In genomic region chr1:35301674-35302392, GRCh38 we compare ENCODE assay signal across 16 cellular contexts.
"Had no signal": no experiment of that assay in that cellular context is flagged by ENCODE, and none has a peak within 500 bp of the region (broad histone marks: within the 10 kb centered on the region; RNA-seq: fewer than 3 reads in every experiment).

No MANE protein-coding gene starts in this region.

- H3K9me3 ChIP-seq: breast epithelium, colonic mucosa, gastroesophageal sphincter, upper lobe of right lung had no signal

- H3K4me1 Mint-ChIP-seq: nephron had no signal

- H3K4me1 ChIP-seq: breast epithelium, colonic mucosa had no signal

- H3K27ac Mint-ChIP-seq: activated naive CD4-positive, alpha-beta T cell treated with anti-CD3 and anti-CD28 coated beads, Interleukin-2, amount 50 U/mL, for 72 hours; memory B cell; nephron; T-helper 17 cell had no signal

- H3K36me3 Mint-ChIP-seq: activated naive CD4-positive, alpha-beta T cell treated with anti-CD3 and anti-CD28 coated beads, Interleukin-2, amount 50 U/mL, for 72 hours had no signal

- H3K4me3 ChIP-seq: breast epithelium, colonic mucosa, gastroesophageal sphincter, upper lobe of right lung had no signal

- H3K9me3 Mint-ChIP-seq: activated naive CD4-positive, alpha-beta T cell treated with anti-CD3 and anti-CD28 coated beads, Interleukin-2, amount 50 U/mL, for 72 hours; immature natural killer cell; memory B cell had no signal

- H3K4me3 Mint-ChIP-seq: immature natural killer cell, memory B cell, nephron, T-helper 17 cell had no signal

- H3K27ac ChIP-seq: breast epithelium, colonic mucosa, upper lobe of right lung had no signal

- H3K36me3 ChIP-seq: breast epithelium, colonic mucosa, upper lobe of right lung had no signal

- H3K27me3 ChIP-seq: breast epithelium, colonic mucosa, gastroesophageal sphincter, upper lobe of right lung had no signal

- H3K27me3 Mint-ChIP-seq: memory B cell, T-helper 17 cell had no signal

- DNase-seq: activated CD4-positive, alpha-beta T cell treated with anti-CD3 and anti-CD28 coated beads, Interleukin-2, amount 50 U/mL, for 4 hours; activated CD4-positive, CD25-positive, alpha-beta regulatory T cell; activated effector memory CD4-positive, alpha-beta T cell treated with Interleukin-2 at 50 U/mL for 16 hours; activated T-cell treated with anti-CD3 and anti-CD28 coated beads, Interleukin-2, amount 50 U/mL, for 1 hour; colonic mucosa; effector CD8-positive, alpha-beta T cell; immature natural killer cell; SHP77 treated with DMSO at 0.1 percent for 48 hours; small intestine; T-helper 17 cell; upper lobe of right lung had no signal

- ATAC-seq: activated naive CD4-positive, alpha-beta T cell treated with anti-CD3 and anti-CD28 coated beads, Interleukin-2, amount 50 U/mL, for 72 hours; gastroesophageal sphincter; T-helper 17 cell; upper lobe of right lung had no signal
